Comparison of ENCODE assay signal across 8 cellular contexts in genomic region chr11:57762235-57762866, GRCh38. TPM values are rescaled to one million over a fixed set of nuclear protein-coding genes. Genes with fewer than 3 reads are reported as not detected.
DNase-seq lines count a peak whose midpoint lies in the region; ATAC-seq and TF ChIP-seq lines count a peak whose summit lies in the region.

No MANE protein-coding gene starts in this region.

- CTCF ChIA-PET in naive thymus-derived CD4-positive, alpha-beta T cell (lab: Charles Lee) = interaction anchor here (0.7 to 2.9 kb wide), 2 partner anchors 32 to 39 kb away, joined by 3 to 14 read pairs; no protein-coding TSS in a partner anchor

- DNase-seq in AG09309 (ENCODE audit: low read depth) (no peak), NB4 (ENCODE audit: low read depth) (no peak), SW 1271 (lab: John Stamatoyannopoulos, UW) (no peak), NCI-H774 (lab: John Stamatoyannopoulos, UW) (no peak), ureter (ENCODE audit: low spot score) (no peak)
- DNase-seq in naive thymus-derived CD4-positive, alpha-beta T cell = no peak

- no peaks in the 10 kb centered on the region for H3K9me3 Mint-ChIP-seq in naive thymus-derived CD4-positive, alpha-beta T cell

- ATAC-seq in naive thymus-derived CD4-positive, alpha-beta T cell = no peak
- no peak for ATAC-seq in HG02938 (IDR thresholded peaks at IDR 0.05; ENCODE audit: unreplicated experiment)

- H3K36me3 ChIP-seq in ectodermal cell (ENCODE audit: control insufficient read depth, insufficient read depth, low read length) = no peaks in the 10 kb centered on the region
- H3K36me3 ChIP-seq in naive thymus-derived CD4-positive, alpha-beta T cell (ENCODE audit: control insufficient read depth in 2 of 3, insufficient read depth in 3 of 3, low read length in 3 of 3) = no peaks in the 10 kb centered on the region

- intact Hi-C loops in naive thymus-derived CD4-positive, alpha-beta T cell (cut with micrococcal nuclease) = no loop called here

- 1 to 2% methylated on average over 7 to 9 of the region's 9 CpGs for WGBS in ectodermal cell, 2 experiments

- H3K4me3 ChIP-seq in AG09309 (ENCODE audit: control insufficient read depth, low read depth, low read length) (peak overlapping the region; percentile 76), NB4 (ENCODE audit: low read depth, low read length) (peak overlapping the region; percentile 67), ectodermal cell (ENCODE audit: insufficient read depth, low read depth, low read length) (peak overlapping the region; percentile 45)
- H3K4me3 ChIP-seq in naive thymus-derived CD4-positive, alpha-beta T cell (ENCODE audit: low read length) = no peak overlapping the region

- H3K36me3 Mint-ChIP-seq in naive thymus-derived CD4-positive, alpha-beta T cell = peaks cover 0 to 12% (median 0%) of the 10 kb centered on the region in 5 donors

- POLR2A ChIA-PET in naive thymus-derived CD4-positive, alpha-beta T cell (lab: Charles Lee) = no interaction called here

- peak overlapping the region in 8 of 10 donors; percentile 7 to 65 (median 37) for H3K4me3 Mint-ChIP-seq in naive thymus-derived CD4-positive, alpha-beta T cell

- H3K4me1 ChIP-seq in ectodermal cell (ENCODE audit: control insufficient read depth, insufficient read depth, low read length) = peaks cover 3% of the 10 kb centered on the region
- H3K4me1 ChIP-seq in naive thymus-derived CD4-positive, alpha-beta T cell (ENCODE audit: control insufficient read depth in 2 of 2, insufficient read depth in 2 of 2, low read length in 2 of 2) = peaks cover 0 to 11% of the 10 kb centered on the region in 2 donors

- peaks cover 17 to 39% (median 28%) of the 10 kb centered on the region in 7 donors for H3K4me1 Mint-ChIP-seq in naive thymus-derived CD4-positive, alpha-beta T cell

- peak overlapping the region; percentile 88 for H3K27ac ChIP-seq in ectodermal cell (ENCODE audit: insufficient read depth, low read depth, low read length, poor library complexity, severe bottlenecking)
- H3K27ac ChIP-seq in naive thymus-derived CD4-positive, alpha-beta T cell (ENCODE audit: low read depth, low read length) = no peak overlapping the region

- TF ChIP-seq CTCF in AG09309 (IDR thresholded peaks at IDR 0.05; ENCODE audit: control insufficient read depth, insufficient read depth, low read depth, low read length, missing control alignments) (no peak), NB4 (IDR thresholded peaks at IDR 0.05; ENCODE audit: low read depth, low read length) (no peak)

- peaks cover 0 to 5% (median 0%) of the 10 kb centered on the region in 5 donors for H3K27me3 Mint-ChIP-seq in naive thymus-derived CD4-positive, alpha-beta T cell

- no peak for TF ChIP-seq POLR2A in NB4 (IDR thresholded peaks at IDR 0.05; ENCODE audit: extremely low read depth, insufficient read length)

- no peaks in the 10 kb centered on the region for H3K27me3 ChIP-seq in ectodermal cell (ENCODE audit: control insufficient read depth, insufficient read depth, low read length, poor library complexity, severe bottlenecking)
- H3K27me3 ChIP-seq in naive thymus-derived CD4-positive, alpha-beta T cell (ENCODE audit: control insufficient read depth in 2 of 2, insufficient read depth in 2 of 2, low read length in 2 of 2) = no peaks in the 10 kb centered on the region

- peak overlapping the region in 5 of 9 donors; percentile 20 to 52 (median 45) for H3K27ac Mint-ChIP-seq in naive thymus-derived CD4-positive, alpha-beta T cell

- no peaks in the 10 kb centered on the region for H3K9me3 ChIP-seq in ectodermal cell (ENCODE audit: control insufficient read depth, low read length)
- H3K9me3 ChIP-seq in naive thymus-derived CD4-positive, alpha-beta T cell (ENCODE audit: control insufficient read depth in 2 of 3, low read length in 3 of 3) = no peaks in the 10 kb centered on the region

RNA-seq across cellular contexts. Expression of gene CTNND1, which starts 0.7 kb away (rescaled TPM):
- polyA plus RNA-seq in ectodermal cell (2013, experiment 1 of 4) = 182 TPM
- 198 TPM for polyA plus RNA-seq in ectodermal cell (2013, experiment 2 of 4)
- polyA plus RNA-seq in ectodermal cell (2013, experiment 3 of 4) = 137 TPM
- polyA plus RNA-seq in ectodermal cell (2013, experiment 4 of 4) = 157 TPM
- 10 to 100 TPM in 4 of 5 experiments, 1 to 10 TPM in 1; 9.3 to 32.0 (median 13.7) TPM for total RNA-seq in naive thymus-derived CD4-positive, alpha-beta T cell
- polyA plus RNA-seq in naive thymus-derived CD4-positive, alpha-beta T cell = 1 to 10 TPM in 1 of 2 donors, under 1 TPM in 1; 0.80 to 2.0 TPM
- 426 TPM for total RNA-seq in ureter

RNA-seq across cellular contexts. Expression of gene BTBD18, which starts 10.7 kb away (rescaled TPM):
- not detected for polyA plus RNA-seq in ectodermal cell (2013, experiment 1 of 4)
- polyA plus RNA-seq in ectodermal cell (2013, experiment 2 of 4) = not detected
- polyA plus RNA-seq in ectodermal cell (2013, experiment 3 of 4) = not detected
- polyA plus RNA-seq in ectodermal cell (2013, experiment 4 of 4) = not detected
- total RNA-seq in naive thymus-derived CD4-positive, alpha-beta T cell = not detected
- polyA plus RNA-seq in naive thymus-derived CD4-positive, alpha-beta T cell = under 1 TPM; 0.56 to 0.95 TPM
- total RNA-seq in ureter = not detected

RNA-seq across cellular contexts. Expression of gene SELENOH, which starts 21.1 kb away (rescaled TPM):
- polyA plus RNA-seq in ectodermal cell (2013, experiment 1 of 4) = 170 TPM
- polyA plus RNA-seq in ectodermal cell (2013, experiment 2 of 4) = 159 TPM
- polyA plus RNA-seq in ectodermal cell (2013, experiment 3 of 4) = 184 TPM
- polyA plus RNA-seq in ectodermal cell (2013, experiment 4 of 4) = 183 TPM
- 100 to 1,000 TPM in 3 of 5 experiments, 10 to 100 TPM in 2; 93.6 to 193 (median 124) TPM for total RNA-seq in naive thymus-derived CD4-positive, alpha-beta T cell
- 100 to 1,000 TPM; 339 to 382 TPM for polyA plus RNA-seq in naive thymus-derived CD4-positive, alpha-beta T cell
- 111 TPM for total RNA-seq in ureter

RNA-seq across cellular contexts. Expression of gene TMX2, which starts 50.0 kb away (rescaled TPM):
- 74.0 TPM for polyA plus RNA-seq in ectodermal cell (2013, experiment 1 of 4)
- 85.9 TPM for polyA plus RNA-seq in ectodermal cell (2013, experiment 2 of 4)
- polyA plus RNA-seq in ectodermal cell (2013, experiment 3 of 4) = 55.8 TPM
- polyA plus RNA-seq in ectodermal cell (2013, experiment 4 of 4) = 60.2 TPM
- total RNA-seq in naive thymus-derived CD4-positive, alpha-beta T cell = 10 to 100 TPM; 43.0 to 67.3 (median 64.8) TPM
- 10 to 100 TPM; 79.0 to 91.2 TPM for polyA plus RNA-seq in naive thymus-derived CD4-positive, alpha-beta T cell
- total RNA-seq in ureter = 108 TPM

RNA-seq across cellular contexts. Expression of gene MED19, which starts 50.3 kb away (rescaled TPM):
- polyA plus RNA-seq in ectodermal cell (2013, experiment 1 of 4) = 24.5 TPM
- 21.5 TPM for polyA plus RNA-seq in ectodermal cell (2013, experiment 2 of 4)
- polyA plus RNA-seq in ectodermal cell (2013, experiment 3 of 4) = 21.4 TPM
- 27.9 TPM for polyA plus RNA-seq in ectodermal cell (2013, experiment 4 of 4)
- total RNA-seq in naive thymus-derived CD4-positive, alpha-beta T cell = 10 to 100 TPM; 10.2 to 15.6 (median 12.4) TPM
- polyA plus RNA-seq in naive thymus-derived CD4-positive, alpha-beta T cell = 10 to 100 TPM; 12.4 to 13.8 TPM
- total RNA-seq in ureter = 12.7 TPM

Comparison
In these comparisons a context has a peak if more than half of its experiments do, and no peak if none do; other contexts are left out.
1. RNA of gene CTNND1, which starts 0.7 kb away (total RNA-seq): 426 TPM in ureter (single experiment); 9.3 to 32.0 TPM in naive thymus-derived CD4-positive, alpha-beta T cell; every median in the first group is over 10 times any median in the second.